In the genomic region with DNA sequence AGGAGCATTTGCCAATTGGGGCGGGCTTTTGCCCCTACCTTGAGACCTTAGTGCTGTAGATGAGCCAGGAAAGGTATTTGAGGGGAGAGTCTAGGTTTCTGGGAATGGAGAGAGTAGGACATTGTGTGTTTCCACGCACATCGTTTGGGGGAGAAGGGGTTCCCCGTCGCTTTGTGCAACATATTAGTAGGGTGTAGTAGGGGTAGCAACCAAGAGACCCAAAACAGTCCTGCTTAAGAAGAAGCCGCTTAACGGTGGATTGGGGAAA, we compare ENCODE assay signal across 8 cellular contexts. TPM values are rescaled to one million over a fixed set of nuclear protein-coding genes. Genes with fewer than 3 reads are reported as not detected.
DNase-seq lines count a peak whose midpoint lies in the region; ATAC-seq, FAIRE-seq and TF ChIP-seq lines count a peak whose summit lies in the region.

No MANE protein-coding gene starts in this region.

- no peaks in the 10 kb centered on the region for H3K27me3 ChIP-seq in RWPE2 (ENCODE audit: insufficient read depth, poor library complexity, severe bottlenecking)

- ATAC-seq in RWPE2 (ENCODE audit: low read depth) (no peak), sciatic nerve (no peak), GM21619 (IDR thresholded peaks at IDR 0.05; ENCODE audit: unreplicated experiment) (no peak)

- peaks cover 9% of the 10 kb centered on the region for H3K4me1 ChIP-seq in RWPE2 (ENCODE audit: insufficient read depth, poor library complexity, severe bottlenecking)

- TF ChIP-seq CTCF in RWPE2 (IDR thresholded peaks at IDR 0.05; ENCODE audit: poor library complexity, severe bottlenecking) (no peak), fibroblast of mammary gland (conservative IDR thresholded peaks at IDR 0.05; ENCODE audit: control insufficient read depth, insufficient read depth, low read depth, low read length) (no peak)

- DNase-seq in GM12891 (ENCODE audit: insufficient read length, low spot score) (peak; percentile 47), RWPE2 (ENCODE audit: low spot score) (no peak), fibroblast of mammary gland (ENCODE audit: low read depth) (no peak), sciatic nerve (ENCODE audit: low spot score) (peak; percentile 59), kidney tubule cell (ENCODE audit: low spot score) (no peak)
- DNase-seq in stimulated activated CD4-positive, alpha-beta T cell treated with anti-CD3 and anti-CD28 coated beads, Interleukin-15, amount 100 ng/mL, for 24 hours = no peak
- DNase-seq in activated CD4-positive, CD25-positive, alpha-beta regulatory T cell treated with anti-CD3 and anti-CD28 coated beads, Interleukin-2, amount 50 U/mL, for 72 hours = no peak

- FAIRE-seq in GM12891 (lab: Jason Lieb, UNC) = no peak

- no peaks in the 10 kb centered on the region for H3K9me3 ChIP-seq in RWPE2 (ENCODE audit: severe bottlenecking)

- H3K27ac ChIP-seq in RWPE2 (ENCODE audit: poor library complexity, severe bottlenecking) = peak overlapping the region; percentile 93

- H3K4me3 ChIP-seq in RWPE2 (ENCODE audit: severe bottlenecking) (peak overlapping the region; percentile 65), fibroblast of mammary gland (ENCODE audit: control insufficient read depth, low read depth, low read length) (peak overlapping the region; percentile 73)

- no peak for TF ChIP-seq POLR2A in GM12891 (IDR thresholded peaks at IDR 0.05; ENCODE audit: low read depth, low read length)

- H3K36me3 ChIP-seq in RWPE2 (ENCODE audit: low read depth) = peaks cover 35% of the 10 kb centered on the region

- intact Hi-C loops in sciatic nerve (cut with DNase I) = no loop called here

TF ChIP-seq in GM12891, 5 proteins besides CTCF, POLR2A, EP300 and RAD21:
- TF ChIP-seq TAF1 (IDR thresholded peaks at IDR 0.05; ENCODE audit: low read depth, low read length) (no peak), POU2F2 (IDR thresholded peaks at IDR 0.05; ENCODE audit: low read depth, low read length) (no peak), PAX5 (IDR thresholded peaks at IDR 0.05; ENCODE audit: insufficient read depth, low read length, severe bottlenecking) (no peak), SPI1 (IDR thresholded peaks at IDR 0.05; ENCODE audit: low read depth, low read length) (no peak), POLR2AphosphoS5 (IDR thresholded peaks at IDR 0.05; ENCODE audit: low read depth, low read length) (no peak)

RNA-seq across cellular contexts. Expression of gene PTGES3, which starts 0.7 kb away (rescaled TPM):
- polyA plus RNA-seq in GM12891 (2012; ENCODE audit: low read depth, missing spikeins) = 158 TPM
- total RNA-seq in sciatic nerve = 157 TPM

RNA-seq across cellular contexts. Expression of gene NACA, which starts 36.3 kb away (rescaled TPM):
- polyA plus RNA-seq in GM12891 (2012; ENCODE audit: low read depth, missing spikeins) = 2,973 TPM
- total RNA-seq in sciatic nerve = 690 TPM

RNA-seq across cellular contexts. Expression of gene ATP5F1B, which starts 43.0 kb away (rescaled TPM):
- polyA plus RNA-seq in GM12891 (2012; ENCODE audit: low read depth, missing spikeins) = 754 TPM
- 246 TPM for total RNA-seq in sciatic nerve

RNA-seq across cellular contexts. Expression of gene BAZ2A, which starts 58.7 kb away (rescaled TPM):
- 32.1 TPM for polyA plus RNA-seq in GM12891 (2012; ENCODE audit: low read depth, missing spikeins)
- 148 TPM for total RNA-seq in sciatic nerve

Comparison
In these comparisons a context has a peak if more than half of its experiments do, and no peak if none do; other contexts are left out.
1. DNase-seq: peak in GM12891 (single experiment) and sciatic nerve (single experiment); none in RWPE2 (single experiment), fibroblast of mammary gland (single experiment), stimulated activated CD4-positive, alpha-beta T cell treated with anti-CD3 and anti-CD28 coated beads, Interleukin-15, amount 100 ng/mL, for 24 hours (single experiment), kidney tubule cell (single experiment) and activated CD4-positive, CD25-positive, alpha-beta regulatory T cell treated with anti-CD3 and anti-CD28 coated beads, Interleukin-2, amount 50 U/mL, for 72 hours (single experiment).